8 cellular contexts compared by ENCODE assay signal in the genomic region with DNA sequence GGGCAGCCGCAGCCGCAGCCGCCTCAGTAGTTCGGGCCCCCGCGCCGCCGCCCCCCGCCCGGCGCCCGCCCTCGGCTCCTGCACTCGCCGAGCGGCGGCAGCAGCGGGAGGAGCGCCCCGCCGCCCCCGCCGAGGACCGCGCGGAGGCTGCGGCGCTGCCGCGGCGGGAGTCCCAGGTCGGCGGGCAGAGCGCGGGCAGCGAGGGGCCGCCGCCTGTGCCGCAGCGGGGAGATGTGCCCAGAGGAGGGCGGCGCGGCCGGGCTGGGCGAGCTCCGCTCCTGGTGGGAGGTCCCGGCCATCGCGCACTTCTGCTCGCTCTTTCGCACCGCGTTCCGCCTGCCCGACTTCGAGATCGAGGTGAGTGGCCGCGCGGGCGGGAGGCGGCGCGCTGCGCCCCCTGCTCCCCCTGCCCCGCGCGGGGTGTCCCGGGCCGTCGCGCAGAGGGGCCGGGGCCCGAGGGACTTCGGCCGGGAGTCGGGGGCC. TPM values are rescaled to one million over a fixed set of nuclear protein-coding genes. Genes with fewer than 3 reads are reported as not detected.
DNase-seq lines count a peak whose midpoint lies in the region; ATAC-seq and TF ChIP-seq lines count a peak whose summit lies in the region.

No MANE protein-coding gene starts in this region.

- no peaks in the 10 kb centered on the region for H3K36me3 Mint-ChIP-seq in CD8-positive, alpha-beta T cell
- no peaks in the 10 kb centered on the region for H3K36me3 Mint-ChIP-seq in activated naive CD8-positive, alpha-beta T cell treated with anti-CD3 and anti-CD28 coated beads for 36 hours
- no peaks in the 10 kb centered on the region for H3K36me3 Mint-ChIP-seq in chondrocyte (ENCODE audit: low read depth)

- no peaks in the 10 kb centered on the region for H3K9me3 Mint-ChIP-seq in CD8-positive, alpha-beta T cell
- H3K9me3 Mint-ChIP-seq in activated naive CD8-positive, alpha-beta T cell treated with anti-CD3 and anti-CD28 coated beads for 36 hours = no peaks in the 10 kb centered on the region
- no peaks in the 10 kb centered on the region for H3K9me3 Mint-ChIP-seq in chondrocyte (ENCODE audit: low read depth)

- H3K9me3 ChIP-seq in CD8-positive, alpha-beta T cell (ENCODE audit: low read length) = no peaks in the 10 kb centered on the region
- H3K9me3 ChIP-seq in HUES64 (ENCODE audit: insufficient read depth, low read depth, low read length) = no peaks in the 10 kb centered on the region

- no peak overlapping the region for H3K4me3 ChIP-seq in CD8-positive, alpha-beta T cell (ENCODE audit: low read depth, low read length)
- H3K4me3 ChIP-seq in HUES64 (ENCODE audit: low read length) (peak overlapping the region; percentile 89), kidney epithelial cell (ENCODE audit: low read depth, low read length) (peak overlapping the region; percentile 80)

- no peak overlapping the region for H3K27ac ChIP-seq in CD8-positive, alpha-beta T cell (ENCODE audit: low read depth, low read length)
- peak overlapping the region; percentile 99; the same call in 1 of the 2 replicates for H3K27ac ChIP-seq in HUES64 (ENCODE audit: low read depth, low read length)

- H3K9ac ChIP-seq in HUES64 (ENCODE audit: low read depth, low read length) = peak overlapping the region; percentile 93

- WGBS in HUES64 = 1% methylated on average over 77 of the region's 77 CpGs

- peak in 1 of 7 experiments; percentile 16 for DNase-seq in CD8-positive, alpha-beta T cell
- peak; percentile 41 for DNase-seq in activated naive CD8-positive, alpha-beta T cell treated with anti-CD3 and anti-CD28 coated beads for 36 hours
- DNase-seq in kidney epithelial cell (ENCODE audit: low read depth) = no peak
- DNase-seq in stimulated activated CD4-positive, alpha-beta T cell treated with anti-CD3 and anti-CD28 coated beads, Interleukin-4, amount 100 ng/mL, for 4 hours = peak; percentile 2 to 24
- no peak for DNase-seq in effector CD8-positive, alpha-beta T cell (lab: John Stamatoyannopoulos, UW)
- DNase-seq in chondrocyte (ENCODE audit: low spot score) = no peak
- DNase-seq in amniotic stem cell (lab: John Stamatoyannopoulos, UW) = no peak

- POLR2A ChIA-PET in CD8-positive, alpha-beta T cell (lab: Charles Lee) = no interaction called here

- peaks cover 60% of the 10 kb centered on the region for H3K27me3 Mint-ChIP-seq in CD8-positive, alpha-beta T cell (ENCODE audit: low read depth)
- H3K27me3 Mint-ChIP-seq in activated naive CD8-positive, alpha-beta T cell treated with anti-CD3 and anti-CD28 coated beads for 36 hours = peaks cover 67% of the 10 kb centered on the region
- peaks cover 42% of the 10 kb centered on the region for H3K27me3 Mint-ChIP-seq in chondrocyte (ENCODE audit: low read depth)

- H3K4me1 ChIP-seq in CD8-positive, alpha-beta T cell (ENCODE audit: insufficient read depth, low read length) = peaks cover 25% of the 10 kb centered on the region
- peaks cover 47% of the 10 kb centered on the region for H3K4me1 ChIP-seq in HUES64 (ENCODE audit: insufficient read depth, low read length)

- H3K36me3 ChIP-seq in CD8-positive, alpha-beta T cell (ENCODE audit: insufficient read depth, low read length) = no peaks in the 10 kb centered on the region
- peaks cover 1% of the 10 kb centered on the region; the same call in 1 of the 2 replicates for H3K36me3 ChIP-seq in HUES64 (ENCODE audit: insufficient read depth, low read length)
- no peaks in the 10 kb centered on the region for H3K36me3 ChIP-seq in kidney epithelial cell (ENCODE audit: control insufficient read depth, insufficient read depth, low read length)

- H3K27ac Mint-ChIP-seq in CD8-positive, alpha-beta T cell = no peak overlapping the region
- no peak overlapping the region for H3K27ac Mint-ChIP-seq in activated naive CD8-positive, alpha-beta T cell treated with anti-CD3 and anti-CD28 coated beads for 36 hours
- H3K27ac Mint-ChIP-seq in chondrocyte (ENCODE audit: unreplicated experiment) = no peak overlapping the region

- no peak for TF ChIP-seq CTCF in CD8-positive, alpha-beta T cell (IDR thresholded peaks at IDR 0.05)
- TF ChIP-seq CTCF in kidney epithelial cell (IDR thresholded peaks at IDR 0.05; ENCODE audit: insufficient read depth, low read length, poor library complexity, severe bottlenecking) (no peak), chondrocyte (IDR thresholded peaks at IDR 0.05) (no peak)

- H3K27me3 ChIP-seq in CD8-positive, alpha-beta T cell (ENCODE audit: insufficient read depth, low read length) = peaks cover 33% of the 10 kb centered on the region
- H3K27me3 ChIP-seq in HUES64 (ENCODE audit: insufficient read depth, low read length) = no peaks in the 10 kb centered on the region
- peaks cover 5% of the 10 kb centered on the region for H3K27me3 ChIP-seq in kidney epithelial cell (ENCODE audit: control insufficient read depth, insufficient read depth, low read length)

- CTCF ChIA-PET in CD8-positive, alpha-beta T cell (lab: Charles Lee) = interaction anchor here (1.4 kb wide), 1 partner anchor 198 kb away, joined by 4 read pairs; no protein-coding TSS in a partner anchor

- intact Hi-C loops in CD8-positive, alpha-beta T cell (cut with DNase I, micrococcal nuclease) = loop anchor here (5.0 to 10.0 kb wide), 2 partner anchors 152 to 155 kb away; a partner anchor contains a TSS

- ATAC-seq in CD8-positive, alpha-beta T cell = peak; percentile 44

- H3K4me1 Mint-ChIP-seq in CD8-positive, alpha-beta T cell (ENCODE audit: low read depth) = peaks cover 27% of the 10 kb centered on the region
- peaks cover 17% of the 10 kb centered on the region for H3K4me1 Mint-ChIP-seq in activated naive CD8-positive, alpha-beta T cell treated with anti-CD3 and anti-CD28 coated beads for 36 hours
- H3K4me1 Mint-ChIP-seq in chondrocyte (ENCODE audit: low read depth) = peaks cover 17% of the 10 kb centered on the region

- no peak overlapping the region for H3K4me3 Mint-ChIP-seq in CD8-positive, alpha-beta T cell
- H3K4me3 Mint-ChIP-seq in activated naive CD8-positive, alpha-beta T cell treated with anti-CD3 and anti-CD28 coated beads for 36 hours = no peak overlapping the region
- H3K4me3 Mint-ChIP-seq in chondrocyte (ENCODE audit: unreplicated experiment) = no peak overlapping the region

RNA-seq across cellular contexts. Expression of a gene that starts 0.3 kb away (rescaled TPM):
- total RNA-seq in CD8-positive, alpha-beta T cell = under 1 TPM in 1 of 2 experiments, not detected in 1; 0.08 TPM
- polyA plus RNA-seq in HUES64 (2013, experiment 1 of 2) = 38.0 TPM
- 38.7 TPM for polyA plus RNA-seq in HUES64 (2013, experiment 2 of 2)
- under 1 TPM; 0.10 to 0.26 TPM for total RNA-seq in activated naive CD8-positive, alpha-beta T cell treated with anti-CD3 and anti-CD28 coated beads for 36 hours
- total RNA-seq in kidney epithelial cell = 6.2 and 7.4 TPM in 2 replicates
- total RNA-seq in chondrocyte = 0.15 to 0.20 TPM in 2 of 3 replicates, not detected in the other

Comparison
In these comparisons a context has a peak if more than half of its experiments do, and no peak if none do; other contexts are left out.
1. DNase-seq: peak in activated naive CD8-positive, alpha-beta T cell treated with anti-CD3 and anti-CD28 coated beads for 36 hours (single experiment) and stimulated activated CD4-positive, alpha-beta T cell treated with anti-CD3 and anti-CD28 coated beads, Interleukin-4, amount 100 ng/mL, for 4 hours (2 of 2); none in kidney epithelial cell (single experiment), effector CD8-positive, alpha-beta T cell (single experiment), chondrocyte (single experiment) and amniotic stem cell (single experiment).